14 cellular contexts compared by ENCODE assay signal in the genomic region with DNA sequence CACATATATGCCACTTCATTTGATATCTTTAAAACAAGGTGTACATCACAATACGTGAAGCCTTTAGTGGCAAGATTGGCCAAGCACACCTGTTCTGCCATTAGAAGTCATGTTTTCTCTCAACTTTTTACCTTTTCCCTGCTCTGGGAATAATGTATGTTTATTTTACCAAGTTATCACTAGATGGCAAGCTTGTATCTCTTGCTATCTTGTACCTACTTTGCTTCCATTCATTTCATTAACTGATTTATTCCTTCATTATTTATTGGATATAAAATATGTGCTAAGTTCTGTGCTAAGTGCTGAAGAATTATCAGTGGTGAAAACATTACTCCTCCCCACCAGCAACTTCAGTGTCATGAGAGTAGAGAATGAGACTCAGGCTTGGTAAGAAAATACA.
A peak's percentile ranks its signal among the peaks of the same experiment; 100 is the strongest.
DNase-seq lines count a peak whose midpoint lies in the region; TF ChIP-seq lines count a peak whose summit lies in the region.
"Had no signal": no experiment of that assay in that cellular context is flagged by ENCODE, and none has a peak within 500 bp of the region (broad histone marks: within the 10 kb centered on the region; RNA-seq: fewer than 3 reads in every experiment).

No MANE protein-coding gene starts in this region.

- peak overlapping the region; percentile 12 for H3K27ac ChIP-seq in muscle layer of colon (ENCODE audit: low read depth, low read length)
- H3K27ac ChIP-seq: ascending aorta, prostate gland had no signal

- TF ChIP-seq CTCF in AG09309 (IDR thresholded peaks at IDR 0.05; ENCODE audit: control insufficient read depth, insufficient read depth, low read depth, low read length, missing control alignments), result peak; percentile 20
- TF ChIP-seq CTCF in LNCaP clone FGC (IDR thresholded peaks at IDR 0.05; ENCODE audit: control insufficient read depth, extremely low read depth, insufficient read depth), result peak; percentile 37

- H3K9me3 ChIP-seq in muscle layer of colon (ENCODE audit: low read length), result no peaks in the 10 kb centered on the region
- H3K9me3 ChIP-seq: ascending aorta, prostate gland had no signal

- no peak for DNase-seq in AG09309 (ENCODE audit: low read depth)
- no peak for DNase-seq in LNCaP clone FGC (ENCODE audit: low read depth)
- peak; percentile 6 for DNase-seq in dermis blood vessel endothelial cell
- no peak for DNase-seq in GM03348 (ENCODE audit: low spot score)
- DNase-seq in NCI-H1930 (lab: John Stamatoyannopoulos, UW), result no peak
- no peak for DNase-seq in NOMO-1 treated with DMSO at 0.1 percent for 48 hours (lab: John Stamatoyannopoulos, UW; ENCODE audit: unreplicated experiment)
- no peak for DNase-seq in SHP77 treated with DMSO at 0.1 percent for 48 hours (lab: John Stamatoyannopoulos, UW)
- DNase-seq: H7, NCI-H187, NCI-H524 treated with DMSO at 0.1 percent for 48 hours, SW 1271 had no signal

- no peak overlapping the region for H3K9ac ChIP-seq in muscle layer of colon (ENCODE audit: low read length)

- peaks cover 18% of the 10 kb centered on the region for H3K4me1 ChIP-seq in muscle layer of colon (ENCODE audit: insufficient read depth, low read length)
- H3K4me1 ChIP-seq: prostate gland had no signal

- H3K4me3 ChIP-seq in AG09309 (ENCODE audit: control insufficient read depth, low read depth, low read length) (no peak overlapping the region), LNCaP clone FGC (ENCODE audit: low read depth, low read length) (no peak overlapping the region), muscle layer of colon (ENCODE audit: low read depth in 1 of 2, low read length in 2 of 2) (no peak overlapping the region)
- H3K4me3 ChIP-seq: ascending aorta, prostate gland had no signal

- H3K36me3 ChIP-seq in muscle layer of colon (ENCODE audit: insufficient read depth, low read length), result no peaks in the 10 kb centered on the region
- H3K36me3 ChIP-seq: ascending aorta, prostate gland had no signal

- H3K27me3 ChIP-seq in muscle layer of colon (ENCODE audit: control insufficient read depth in 1 of 2, insufficient read depth in 2 of 2, low read length in 2 of 2), result no peaks in the 10 kb centered on the region
- H3K27me3 ChIP-seq: ascending aorta had no signal
